1 cellular context compared by ENCODE assay signal in genomic region chr12:123633379-123634141, GRCh38.
A peak's percentile ranks its signal among the peaks of the same experiment; 100 is the strongest.
TF ChIP-seq lines count a peak whose summit lies in the region.

Gene EIF2B1 (minus strand): TSS chr12:123633686. CDS start chr12:123633557, 129 bp downstream.
Gene GTF2H3 (plus strand): TSS chr12:123633829. CDS start chr12:123633860, 31 bp downstream.

TF ChIP-seq in K562, 482 proteins besides CTCF, POLR2A, EP300 and RAD21 (continued from another document and continues in another):
- no peak for TF ChIP-seq ZBTB34 (CRISPR knock-in tag; IDR thresholded peaks at IDR 0.05)
- TF ChIP-seq XRCC4 (IDR thresholded peaks at IDR 0.05; ENCODE audit: extremely low read depth, insufficient read depth, insufficient read length): no peak
- TF ChIP-seq ZNF551 (CRISPR knock-in tag; IDR thresholded peaks at IDR 0.05): no peak
- TF ChIP-seq ZNF277 (CRISPR knock-in tag; IDR thresholded peaks at IDR 0.05; ENCODE audit: borderline replicate concordance): no peak
- TF ChIP-seq NCOA6 (IDR thresholded peaks at IDR 0.05): no peak
- TF ChIP-seq RBM14 (IDR thresholded peaks at IDR 0.05; ENCODE audit: borderline replicate concordance, insufficient read depth, low read depth, low read length): no peak
- no peak for TF ChIP-seq CBX8 (IDR thresholded peaks at IDR 0.05; ENCODE audit: borderline replicate concordance, extremely low read depth, low read depth, low read length, poor library complexity, severe bottlenecking)
- no peak for TF ChIP-seq ZNF584 (CRISPR knock-in tag; IDR thresholded peaks at IDR 0.05; ENCODE audit: low read depth)
- peak; percentile 98 for TF ChIP-seq SIN3B (IDR thresholded peaks at IDR 0.05; ENCODE audit: low read depth)
- TF ChIP-seq KAT8 (IDR thresholded peaks at IDR 0.05; ENCODE audit: low read depth): no peak
- no peak for TF ChIP-seq CREB5 (CRISPR knock-in tag; IDR thresholded peaks at IDR 0.05)
- no peak for TF ChIP-seq GTF3C2 (IDR thresholded peaks at IDR 0.05; ENCODE audit: borderline replicate concordance, extremely low read depth, insufficient read length)
- TF ChIP-seq ZNF696 (CRISPR knock-in tag; conservative IDR thresholded peaks at IDR 0.05): no peak
- TF ChIP-seq CBFB (CRISPR knock-in tag; IDR thresholded peaks at IDR 0.05): peak; percentile 74; the same call in 1 of the 2 replicates
- peak in 1 of 2 experiments; percentile 97; a peak in 2 of 4 replicates for TF ChIP-seq KDM4B (IDR thresholded peaks at IDR 0.05; ENCODE audit: borderline replicate concordance in 2 of 2, low read depth in 1 of 2)
- TF ChIP-seq ZFX (CRISPR knock-in tag; IDR thresholded peaks at IDR 0.05): peak; percentile 61
- no peak for TF ChIP-seq ZNF76 (CRISPR knock-in tag; IDR thresholded peaks at IDR 0.05; ENCODE audit: borderline replicate concordance)
- TF ChIP-seq ZKSCAN1 (IDR thresholded peaks at IDR 0.05; ENCODE audit: low read depth, low read length): peak; percentile 85
- no peak for TF ChIP-seq ZNF133 (CRISPR knock-in tag; IDR thresholded peaks at IDR 0.05)
- TF ChIP-seq KHSRP (IDR thresholded peaks at IDR 0.05): peak; percentile 94
- no peak for TF ChIP-seq TCFL5 (CRISPR knock-in tag; conservative IDR thresholded peaks at IDR 0.05)
- no peak for TF ChIP-seq ZNF644 (tag; IDR thresholded peaks at IDR 0.05; ENCODE audit: low read depth)
- no peak for TF ChIP-seq MCM2 (IDR thresholded peaks at IDR 0.05; ENCODE audit: low read depth)
- peak; percentile 2 for TF ChIP-seq CTCFL (IDR thresholded peaks at IDR 0.05; ENCODE audit: borderline replicate concordance, insufficient read depth, low read depth, low read length, poor library complexity, severe bottlenecking)
- no peak for TF ChIP-seq ZNF224 (CRISPR knock-in tag; IDR thresholded peaks at IDR 0.05)
- TF ChIP-seq GATAD2B (IDR thresholded peaks at IDR 0.05; ENCODE audit: borderline replicate concordance): peak; percentile 65
- TF ChIP-seq GATAD2A (IDR thresholded peaks at IDR 0.05): no peak
- no peak for TF ChIP-seq ZC3H8 (IDR thresholded peaks at IDR 0.05)
- TF ChIP-seq LCOR (CRISPR knock-in tag; IDR thresholded peaks at IDR 0.05): peak; percentile 87
- TF ChIP-seq SUPT5H (IDR thresholded peaks at IDR 0.05): peak; percentile 98
- no peak for TF ChIP-seq SRSF9 (IDR thresholded peaks at IDR 0.05; ENCODE audit: borderline replicate concordance, low read depth, low read length)
- TF ChIP-seq MGA (IDR thresholded peaks at IDR 0.05): peak; percentile 67; the same call in 1 of the 2 replicates
- no peak for TF ChIP-seq SMAD2 (IDR thresholded peaks at IDR 0.05; ENCODE audit: low read depth, low read length)
- TF ChIP-seq RB1 (IDR thresholded peaks at IDR 0.05; ENCODE audit: low read depth): peak; percentile 85
- no peak for TF ChIP-seq ZNF449 (CRISPR knock-in tag; IDR thresholded peaks at IDR 0.05)
- TF ChIP-seq ZNF124 (CRISPR knock-in tag; IDR thresholded peaks at IDR 0.05): no peak
- no peak for TF ChIP-seq THRB (CRISPR knock-in tag; conservative IDR thresholded peaks at IDR 0.05)
